In the genomic region with DNA sequence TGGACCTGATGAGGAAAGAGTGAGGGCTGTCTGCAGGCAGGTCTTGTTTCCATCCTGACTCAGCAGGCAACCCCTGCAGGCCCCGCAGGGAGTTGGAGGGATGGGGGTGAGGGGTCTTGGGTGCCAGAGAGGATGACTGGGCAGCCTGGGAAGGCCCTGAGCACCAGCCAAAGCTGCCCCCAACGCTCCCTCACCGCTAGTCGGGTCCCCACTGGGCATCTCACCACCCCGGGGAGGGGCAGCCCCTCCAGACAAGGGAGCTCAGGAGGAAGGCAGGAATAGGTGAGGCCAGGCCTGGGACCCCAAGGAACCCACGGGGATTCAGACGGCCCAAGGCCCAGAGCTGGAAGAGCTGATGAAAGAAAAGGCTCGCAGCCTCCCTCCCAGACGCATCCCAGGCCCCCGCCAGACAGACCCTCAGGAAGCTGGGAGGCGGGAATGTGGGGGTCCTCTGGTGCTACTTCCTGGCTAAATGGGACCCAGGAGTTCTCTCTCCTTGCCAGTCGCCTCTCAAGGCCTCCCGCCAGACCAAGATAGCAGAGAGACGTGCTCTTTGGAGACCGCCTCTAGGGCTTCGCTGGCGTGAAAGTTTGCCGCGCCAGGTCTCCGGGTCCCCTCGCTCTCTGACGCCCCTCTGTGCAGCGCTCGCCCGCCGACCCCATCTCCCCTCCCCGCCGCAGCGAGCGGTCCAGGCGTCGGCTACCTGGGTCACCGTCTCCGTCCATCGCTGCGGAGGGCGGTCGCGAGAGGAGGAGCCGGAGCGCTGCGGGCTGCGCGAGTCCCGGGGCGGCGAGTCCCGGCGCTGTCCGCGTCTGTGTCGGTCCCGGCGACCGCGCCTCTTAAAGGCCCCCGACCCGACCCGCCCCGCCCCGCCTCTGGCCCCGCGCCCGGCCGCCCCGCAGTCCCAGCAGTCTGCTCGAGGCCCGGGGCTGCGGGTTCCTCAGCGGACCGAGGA, we compare ENCODE assay signal across 1 cellular context.
TF ChIP-seq lines count a peak whose summit lies in the region.

A gene with protein sequence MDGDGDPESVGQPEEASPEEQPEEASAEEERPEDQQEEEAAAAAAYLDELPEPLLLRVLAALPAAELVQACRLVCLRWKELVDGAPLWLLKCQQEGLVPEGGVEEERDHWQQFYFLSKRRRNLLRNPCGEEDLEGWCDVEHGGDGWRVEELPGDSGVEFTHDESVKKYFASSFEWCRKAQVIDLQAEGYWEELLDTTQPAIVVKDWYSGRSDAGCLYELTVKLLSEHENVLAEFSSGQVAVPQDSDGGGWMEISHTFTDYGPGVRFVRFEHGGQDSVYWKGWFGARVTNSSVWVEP (minus strand): TSS at position 814 of the 955 bp plus-strand sequence. CDS start 89 bp downstream, at position 725.

TF ChIP-seq in HepG2, 621 proteins besides CTCF, POLR2A, EP300 and RAD21 (continued from another document and continues in another):
- TF ChIP-seq, protein P1, sequence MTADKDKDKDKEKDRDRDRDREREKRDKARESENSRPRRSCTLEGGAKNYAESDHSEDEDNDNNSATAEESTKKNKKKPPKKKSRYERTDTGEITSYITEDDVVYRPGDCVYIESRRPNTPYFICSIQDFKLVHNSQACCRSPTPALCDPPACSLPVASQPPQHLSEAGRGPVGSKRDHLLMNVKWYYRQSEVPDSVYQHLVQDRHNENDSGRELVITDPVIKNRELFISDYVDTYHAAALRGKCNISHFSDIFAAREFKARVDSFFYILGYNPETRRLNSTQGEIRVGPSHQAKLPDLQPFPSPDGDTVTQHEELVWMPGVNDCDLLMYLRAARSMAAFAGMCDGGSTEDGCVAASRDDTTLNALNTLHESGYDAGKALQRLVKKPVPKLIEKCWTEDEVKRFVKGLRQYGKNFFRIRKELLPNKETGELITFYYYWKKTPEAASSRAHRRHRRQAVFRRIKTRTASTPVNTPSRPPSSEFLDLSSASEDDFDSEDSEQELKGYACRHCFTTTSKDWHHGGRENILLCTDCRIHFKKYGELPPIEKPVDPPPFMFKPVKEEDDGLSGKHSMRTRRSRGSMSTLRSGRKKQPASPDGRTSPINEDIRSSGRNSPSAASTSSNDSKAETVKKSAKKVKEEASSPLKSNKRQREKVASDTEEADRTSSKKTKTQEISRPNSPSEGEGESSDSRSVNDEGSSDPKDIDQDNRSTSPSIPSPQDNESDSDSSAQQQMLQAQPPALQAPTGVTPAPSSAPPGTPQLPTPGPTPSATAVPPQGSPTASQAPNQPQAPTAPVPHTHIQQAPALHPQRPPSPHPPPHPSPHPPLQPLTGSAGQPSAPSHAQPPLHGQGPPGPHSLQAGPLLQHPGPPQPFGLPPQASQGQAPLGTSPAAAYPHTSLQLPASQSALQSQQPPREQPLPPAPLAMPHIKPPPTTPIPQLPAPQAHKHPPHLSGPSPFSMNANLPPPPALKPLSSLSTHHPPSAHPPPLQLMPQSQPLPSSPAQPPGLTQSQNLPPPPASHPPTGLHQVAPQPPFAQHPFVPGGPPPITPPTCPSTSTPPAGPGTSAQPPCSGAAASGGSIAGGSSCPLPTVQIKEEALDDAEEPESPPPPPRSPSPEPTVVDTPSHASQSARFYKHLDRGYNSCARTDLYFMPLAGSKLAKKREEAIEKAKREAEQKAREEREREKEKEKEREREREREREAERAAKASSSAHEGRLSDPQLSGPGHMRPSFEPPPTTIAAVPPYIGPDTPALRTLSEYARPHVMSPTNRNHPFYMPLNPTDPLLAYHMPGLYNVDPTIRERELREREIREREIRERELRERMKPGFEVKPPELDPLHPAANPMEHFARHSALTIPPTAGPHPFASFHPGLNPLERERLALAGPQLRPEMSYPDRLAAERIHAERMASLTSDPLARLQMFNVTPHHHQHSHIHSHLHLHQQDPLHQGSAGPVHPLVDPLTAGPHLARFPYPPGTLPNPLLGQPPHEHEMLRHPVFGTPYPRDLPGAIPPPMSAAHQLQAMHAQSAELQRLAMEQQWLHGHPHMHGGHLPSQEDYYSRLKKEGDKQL (CRISPR knock-in tag; IDR thresholded peaks at IDR 0.05; ENCODE audit: low read depth) = no peak
- TF ChIP-seq, protein P2, sequence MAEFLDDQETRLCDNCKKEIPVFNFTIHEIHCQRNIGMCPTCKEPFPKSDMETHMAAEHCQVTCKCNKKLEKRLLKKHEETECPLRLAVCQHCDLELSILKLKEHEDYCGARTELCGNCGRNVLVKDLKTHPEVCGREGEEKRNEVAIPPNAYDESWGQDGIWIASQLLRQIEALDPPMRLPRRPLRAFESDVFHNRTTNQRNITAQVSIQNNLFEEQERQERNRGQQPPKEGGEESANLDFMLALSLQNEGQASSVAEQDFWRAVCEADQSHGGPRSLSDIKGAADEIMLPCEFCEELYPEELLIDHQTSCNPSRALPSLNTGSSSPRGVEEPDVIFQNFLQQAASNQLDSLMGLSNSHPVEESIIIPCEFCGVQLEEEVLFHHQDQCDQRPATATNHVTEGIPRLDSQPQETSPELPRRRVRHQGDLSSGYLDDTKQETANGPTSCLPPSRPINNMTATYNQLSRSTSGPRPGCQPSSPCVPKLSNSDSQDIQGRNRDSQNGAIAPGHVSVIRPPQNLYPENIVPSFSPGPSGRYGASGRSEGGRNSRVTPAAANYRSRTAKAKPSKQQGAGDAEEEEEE (CRISPR knock-in tag; IDR thresholded peaks at IDR 0.05; ENCODE audit: borderline replicate concordance) = no peak
- peak; percentile 56; the same call in 1 of the 2 replicates for TF ChIP-seq ZMYM4 (CRISPR knock-in tag; IDR thresholded peaks at IDR 0.05)
- TF ChIP-seq ZNF292 (CRISPR knock-in tag; IDR thresholded peaks at IDR 0.05; ENCODE audit: borderline replicate concordance, low read depth) = no peak
- peak; percentile 57; the same call in 1 of the 2 replicates for TF ChIP-seq ZNF563 (CRISPR knock-in tag; IDR thresholded peaks at IDR 0.05)
- TF ChIP-seq ZNF605 (CRISPR knock-in tag; IDR thresholded peaks at IDR 0.05) = peak; percentile 15; the same call in 1 of the 2 replicates
- TF ChIP-seq, protein P3, sequence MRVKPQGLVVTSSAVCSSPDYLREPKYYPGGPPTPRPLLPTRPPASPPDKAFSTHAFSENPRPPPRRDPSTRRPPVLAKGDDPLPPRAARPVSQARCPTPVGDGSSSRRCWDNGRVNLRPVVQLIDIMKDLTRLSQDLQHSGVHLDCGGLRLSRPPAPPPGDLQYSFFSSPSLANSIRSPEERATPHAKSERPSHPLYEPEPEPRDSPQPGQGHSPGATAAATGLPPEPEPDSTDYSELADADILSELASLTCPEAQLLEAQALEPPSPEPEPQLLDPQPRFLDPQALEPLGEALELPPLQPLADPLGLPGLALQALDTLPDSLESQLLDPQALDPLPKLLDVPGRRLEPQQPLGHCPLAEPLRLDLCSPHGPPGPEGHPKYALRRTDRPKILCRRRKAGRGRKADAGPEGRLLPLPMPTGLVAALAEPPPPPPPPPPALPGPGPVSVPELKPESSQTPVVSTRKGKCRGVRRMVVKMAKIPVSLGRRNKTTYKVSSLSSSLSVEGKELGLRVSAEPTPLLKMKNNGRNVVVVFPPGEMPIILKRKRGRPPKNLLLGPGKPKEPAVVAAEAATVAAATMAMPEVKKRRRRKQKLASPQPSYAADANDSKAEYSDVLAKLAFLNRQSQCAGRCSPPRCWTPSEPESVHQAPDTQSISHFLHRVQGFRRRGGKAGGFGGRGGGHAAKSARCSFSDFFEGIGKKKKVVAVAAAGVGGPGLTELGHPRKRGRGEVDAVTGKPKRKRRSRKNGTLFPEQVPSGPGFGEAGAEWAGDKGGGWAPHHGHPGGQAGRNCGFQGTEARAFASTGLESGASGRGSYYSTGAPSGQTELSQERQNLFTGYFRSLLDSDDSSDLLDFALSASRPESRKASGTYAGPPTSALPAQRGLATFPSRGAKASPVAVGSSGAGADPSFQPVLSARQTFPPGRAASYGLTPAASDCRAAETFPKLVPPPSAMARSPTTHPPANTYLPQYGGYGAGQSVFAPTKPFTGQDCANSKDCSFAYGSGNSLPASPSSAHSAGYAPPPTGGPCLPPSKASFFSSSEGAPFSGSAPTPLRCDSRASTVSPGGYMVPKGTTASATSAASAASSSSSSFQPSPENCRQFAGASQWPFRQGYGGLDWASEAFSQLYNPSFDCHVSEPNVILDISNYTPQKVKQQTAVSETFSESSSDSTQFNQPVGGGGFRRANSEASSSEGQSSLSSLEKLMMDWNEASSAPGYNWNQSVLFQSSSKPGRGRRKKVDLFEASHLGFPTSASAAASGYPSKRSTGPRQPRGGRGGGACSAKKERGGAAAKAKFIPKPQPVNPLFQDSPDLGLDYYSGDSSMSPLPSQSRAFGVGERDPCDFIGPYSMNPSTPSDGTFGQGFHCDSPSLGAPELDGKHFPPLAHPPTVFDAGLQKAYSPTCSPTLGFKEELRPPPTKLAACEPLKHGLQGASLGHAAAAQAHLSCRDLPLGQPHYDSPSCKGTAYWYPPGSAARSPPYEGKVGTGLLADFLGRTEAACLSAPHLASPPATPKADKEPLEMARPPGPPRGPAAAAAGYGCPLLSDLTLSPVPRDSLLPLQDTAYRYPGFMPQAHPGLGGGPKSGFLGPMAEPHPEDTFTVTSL (CRISPR knock-in tag; IDR thresholded peaks at IDR 0.05; ENCODE audit: borderline replicate concordance) = 0 out of 2 replicates have a peak, but pooled peaks have one; percentile 11
- TF ChIP-seq RFXAP (CRISPR knock-in tag; IDR thresholded peaks at IDR 0.05; ENCODE audit: borderline replicate concordance) = 0 out of 2 replicates have a peak, but pooled peaks have one; percentile 28
- TF ChIP-seq ZNF776 (CRISPR knock-in tag; IDR thresholded peaks at IDR 0.05) = no peak
- TF ChIP-seq, protein P4, sequence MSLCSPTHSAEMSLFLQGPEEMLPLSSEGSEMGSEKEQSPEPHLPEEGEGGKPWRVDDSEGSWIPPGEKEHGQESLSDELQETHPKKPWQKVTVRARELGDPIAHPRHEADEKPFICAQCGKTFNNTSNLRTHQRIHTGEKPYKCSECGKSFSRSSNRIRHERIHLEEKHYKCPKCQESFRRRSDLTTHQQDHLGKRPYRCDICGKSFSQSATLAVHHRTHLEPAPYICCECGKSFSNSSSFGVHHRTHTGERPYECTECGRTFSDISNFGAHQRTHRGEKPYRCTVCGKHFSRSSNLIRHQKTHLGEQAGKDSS (CRISPR knock-in tag; IDR thresholded peaks at IDR 0.05; ENCODE audit: borderline replicate concordance, low read depth) = no peak
- no peak for TF ChIP-seq GATAD1 (CRISPR knock-in tag; IDR thresholded peaks at IDR 0.05)
- TF ChIP-seq, protein P5, sequence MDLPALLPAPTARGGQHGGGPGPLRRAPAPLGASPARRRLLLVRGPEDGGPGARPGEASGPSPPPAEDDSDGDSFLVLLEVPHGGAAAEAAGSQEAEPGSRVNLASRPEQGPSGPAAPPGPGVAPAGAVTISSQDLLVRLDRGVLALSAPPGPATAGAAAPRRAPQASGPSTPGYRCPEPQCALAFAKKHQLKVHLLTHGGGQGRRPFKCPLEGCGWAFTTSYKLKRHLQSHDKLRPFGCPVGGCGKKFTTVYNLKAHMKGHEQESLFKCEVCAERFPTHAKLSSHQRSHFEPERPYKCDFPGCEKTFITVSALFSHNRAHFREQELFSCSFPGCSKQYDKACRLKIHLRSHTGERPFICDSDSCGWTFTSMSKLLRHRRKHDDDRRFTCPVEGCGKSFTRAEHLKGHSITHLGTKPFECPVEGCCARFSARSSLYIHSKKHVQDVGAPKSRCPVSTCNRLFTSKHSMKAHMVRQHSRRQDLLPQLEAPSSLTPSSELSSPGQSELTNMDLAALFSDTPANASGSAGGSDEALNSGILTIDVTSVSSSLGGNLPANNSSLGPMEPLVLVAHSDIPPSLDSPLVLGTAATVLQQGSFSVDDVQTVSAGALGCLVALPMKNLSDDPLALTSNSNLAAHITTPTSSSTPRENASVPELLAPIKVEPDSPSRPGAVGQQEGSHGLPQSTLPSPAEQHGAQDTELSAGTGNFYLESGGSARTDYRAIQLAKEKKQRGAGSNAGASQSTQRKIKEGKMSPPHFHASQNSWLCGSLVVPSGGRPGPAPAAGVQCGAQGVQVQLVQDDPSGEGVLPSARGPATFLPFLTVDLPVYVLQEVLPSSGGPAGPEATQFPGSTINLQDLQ (CRISPR knock-in tag; IDR thresholded peaks at IDR 0.05) = no peak
- TF ChIP-seq ZC3H13 (CRISPR knock-in tag; IDR thresholded peaks at IDR 0.05) = peak; percentile 43; the same call in 1 of the 2 replicates
- TF ChIP-seq PHF8 (CRISPR knock-in tag; IDR thresholded peaks at IDR 0.05) = peak; percentile 69
- no peak for TF ChIP-seq KDM5B (CRISPR knock-in tag; IDR thresholded peaks at IDR 0.05; ENCODE audit: borderline replicate concordance)
- TF ChIP-seq ZNF124 (CRISPR knock-in tag; IDR thresholded peaks at IDR 0.05) = no peak
- TF ChIP-seq ZFP82 (CRISPR knock-in tag; IDR thresholded peaks at IDR 0.05; ENCODE audit: borderline replicate concordance) = peak; percentile 1; the same call in 1 of the 2 replicates
- no peak for TF ChIP-seq MIXL1 (CRISPR knock-in tag; IDR thresholded peaks at IDR 0.05)
- 0 out of 2 replicates have a peak, but pooled peaks have one; percentile 41 for TF ChIP-seq ZNF547 (CRISPR knock-in tag; IDR thresholded peaks at IDR 0.05)
- TF ChIP-seq, protein P6, sequence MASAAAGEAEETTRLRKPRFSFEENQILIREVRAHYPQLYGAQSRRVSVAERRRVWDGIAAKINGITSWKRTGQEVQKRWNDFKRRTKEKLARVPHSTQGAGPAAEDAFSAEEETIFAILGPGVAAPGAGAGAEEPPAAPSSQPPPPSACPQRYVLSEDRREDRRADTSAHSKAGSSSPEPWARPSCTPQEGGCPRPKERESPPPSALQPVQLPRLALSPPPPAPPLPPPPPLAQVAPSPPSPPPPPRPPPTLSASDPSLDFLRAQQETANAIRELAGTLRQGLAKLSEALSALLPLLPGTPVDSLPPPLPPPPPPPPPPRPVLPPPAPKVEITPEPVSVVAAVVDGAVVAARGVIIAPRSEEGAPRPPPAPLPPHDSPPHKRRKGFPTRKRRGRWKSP (CRISPR knock-in tag; IDR thresholded peaks at IDR 0.05) = peak; percentile 29; the same call in 1 of the 2 replicates
- 0 out of 2 replicates have a peak, but pooled peaks have one; percentile 41 for TF ChIP-seq HOXA9 (CRISPR knock-in tag; IDR thresholded peaks at IDR 0.05; ENCODE audit: borderline replicate concordance)
- TF ChIP-seq, protein P7, sequence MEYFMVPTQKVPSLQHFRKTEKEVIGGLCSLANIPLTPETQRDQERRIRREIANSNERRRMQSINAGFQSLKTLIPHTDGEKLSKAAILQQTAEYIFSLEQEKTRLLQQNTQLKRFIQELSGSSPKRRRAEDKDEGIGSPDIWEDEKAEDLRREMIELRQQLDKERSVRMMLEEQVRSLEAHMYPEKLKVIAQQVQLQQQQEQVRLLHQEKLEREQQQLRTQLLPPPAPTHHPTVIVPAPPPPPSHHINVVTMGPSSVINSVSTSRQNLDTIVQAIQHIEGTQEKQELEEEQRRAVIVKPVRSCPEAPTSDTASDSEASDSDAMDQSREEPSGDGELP (IDR thresholded peaks at IDR 0.05; ENCODE audit: borderline replicate concordance, low read depth) = 0 out of 2 replicates have a peak, but pooled peaks have one; percentile 33
- TF ChIP-seq, protein P8, sequence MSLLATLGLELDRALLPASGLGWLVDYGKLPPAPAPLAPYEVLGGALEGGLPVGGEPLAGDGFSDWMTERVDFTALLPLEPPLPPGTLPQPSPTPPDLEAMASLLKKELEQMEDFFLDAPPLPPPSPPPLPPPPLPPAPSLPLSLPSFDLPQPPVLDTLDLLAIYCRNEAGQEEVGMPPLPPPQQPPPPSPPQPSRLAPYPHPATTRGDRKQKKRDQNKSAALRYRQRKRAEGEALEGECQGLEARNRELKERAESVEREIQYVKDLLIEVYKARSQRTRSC (CRISPR knock-in tag; IDR thresholded peaks at IDR 0.05; ENCODE audit: low read depth) = no peak
- no peak for TF ChIP-seq RARG (CRISPR knock-in tag; IDR thresholded peaks at IDR 0.05; ENCODE audit: low read depth)
